ENCODE assay signal across 10 cellular contexts in genomic region chr10:80458638-80459037, GRCh38. TPM values are rescaled to one million over a fixed set of nuclear protein-coding genes. Genes with fewer than 3 reads are reported as not detected.
DNase-seq lines count a peak whose midpoint lies in the region; ATAC-seq and TF ChIP-seq lines count a peak whose summit lies in the region.
"Had no signal": no experiment of that assay in that cellular context is flagged by ENCODE, and none has a peak within 500 bp of the region (broad histone marks: within the 10 kb centered on the region; RNA-seq: fewer than 3 reads in every experiment).

No MANE protein-coding gene starts in this region.

- peak overlapping the region; percentile 98 for H3K27ac ChIP-seq in upper lobe of right lung

- peak overlapping the region; percentile 94 for H3K4me3 Mint-ChIP-seq in activated naive CD4-positive, alpha-beta T cell treated with anti-CD3 and anti-CD28 coated beads, Interleukin-2, amount 10 ng/mL, durations not matched to agents 7 days and 5 days
- peak overlapping the region; percentile 58 for H3K4me3 Mint-ChIP-seq in MCF 10A (ENCODE audit: unreplicated experiment)
- peak overlapping the region; percentile 11 for H3K4me3 Mint-ChIP-seq in mesothelial cell of epicardium

- TF ChIP-seq CTCF in MCF 10A (IDR thresholded peaks at IDR 0.05; ENCODE audit: unreplicated experiment) (no peak), mesothelial cell of epicardium (IDR thresholded peaks at IDR 0.05; ENCODE audit: unreplicated experiment) (no peak), upper lobe of right lung (IDR thresholded peaks at IDR 0.05) (no peak)

- no peaks in the 10 kb centered on the region for H3K9me3 Mint-ChIP-seq in activated naive CD4-positive, alpha-beta T cell treated with anti-CD3 and anti-CD28 coated beads, Interleukin-2, amount 10 ng/mL, durations not matched to agents 7 days and 5 days
- H3K9me3 Mint-ChIP-seq in MCF 10A (ENCODE audit: unreplicated experiment) (no peaks in the 10 kb centered on the region), mesothelial cell of epicardium (no peaks in the 10 kb centered on the region)

- peak overlapping the region; percentile 34 for H3K4me3 ChIP-seq in upper lobe of right lung

- H3K36me3 Mint-ChIP-seq in activated naive CD4-positive, alpha-beta T cell treated with anti-CD3 and anti-CD28 coated beads, Interleukin-2, amount 10 ng/mL, durations not matched to agents 7 days and 5 days: peaks cover 76% of the 10 kb centered on the region
- H3K36me3 Mint-ChIP-seq in MCF 10A (ENCODE audit: insufficient read depth, unreplicated experiment) (peaks cover 6% of the 10 kb centered on the region), mesothelial cell of epicardium (no peaks in the 10 kb centered on the region)

- ATAC-seq in upper lobe of right lung (no peak), GM21737 (IDR thresholded peaks at IDR 0.05; ENCODE audit: unreplicated experiment) (no peak)

- no peaks in the 10 kb centered on the region for H3K27me3 ChIP-seq in upper lobe of right lung

- POLR2A ChIA-PET in MCF 10A (lab: Yijun Ruan, JAX): interaction anchor here (0.7 to 12.8 kb wide), 9 partner anchors 11 to 52 kb away, joined by 3 to 225 read pairs (median 5); no protein-coding TSS in a partner anchor

- peaks cover 79% of the 10 kb centered on the region for H3K4me1 Mint-ChIP-seq in activated naive CD4-positive, alpha-beta T cell treated with anti-CD3 and anti-CD28 coated beads, Interleukin-2, amount 10 ng/mL, durations not matched to agents 7 days and 5 days
- H3K4me1 Mint-ChIP-seq in MCF 10A (ENCODE audit: insufficient read depth, unreplicated experiment) (peaks cover 61% of the 10 kb centered on the region), mesothelial cell of epicardium (peaks cover 78% of the 10 kb centered on the region)

- no TSS peak for BruUV-seq in MCF 10A (replicated peaks; lab: Mats Ljungman, UMichigan)

- intact Hi-C loops in MCF 10A (cut with micrococcal nuclease): loop anchor here (1.0 kb wide), 1 partner anchor 13 kb away; no protein-coding TSS in a partner anchor
- intact Hi-C loops in upper lobe of right lung (cut with DNase I): no loop called here

- H3K4me1 ChIP-seq in upper lobe of right lung: peaks cover 80% of the 10 kb centered on the region

- CTCF ChIA-PET in activated naive CD4-positive, alpha-beta T cell treated with anti-CD3 and anti-CD28 coated beads, Interleukin-2, amount 10 ng/mL, durations not matched to agents 7 days and 5 days (lab: Charles Lee): interaction anchor here (1.3 to 39.3 kb wide), 4 partner anchors 10 to 47 kb away, joined by 3 to 986 read pairs (median 20); no protein-coding TSS in a partner anchor
- CTCF ChIA-PET in MCF 10A (lab: Yijun Ruan, JAX): interaction anchor here (1.0 to 33.7 kb wide), 7 partner anchors 12 to 47 kb away, joined by 3 to 923 read pairs (median 7); no protein-coding TSS in a partner anchor

- peak overlapping the region; percentile 94 for H3K27ac Mint-ChIP-seq in activated naive CD4-positive, alpha-beta T cell treated with anti-CD3 and anti-CD28 coated beads, Interleukin-2, amount 10 ng/mL, durations not matched to agents 7 days and 5 days
- H3K27ac Mint-ChIP-seq in MCF 10A (ENCODE audit: low read depth, unreplicated experiment) (peak overlapping the region; percentile 89), mesothelial cell of epicardium (peak overlapping the region; percentile 85)

- DNase-seq in activated naive CD4-positive, alpha-beta T cell treated with anti-CD3 and anti-CD28 coated beads, Interleukin-2, amount 10 ng/mL, durations not matched to agents 7 days and 5 days: no peak
- no peak for DNase-seq in activated naive CD4-positive, alpha-beta T cell treated with Interleukin-2 at 50 U/mL for 16 hours
- DNase-seq in MCF 10A (ENCODE audit: unreplicated experiment) (no peak), mesothelial cell of epicardium (ENCODE audit: low spot score in 2 of 2, unreplicated experiment in 2 of 2) (no peak), upper lobe of right lung (no peak), SIG-M5 treated with dmso at 0.1 percent for 504 hours (lab: John Stamatoyannopoulos, UW; ENCODE audit: unreplicated experiment) (no peak)
- DNase-seq in activated CD4-positive, CD25-positive, alpha-beta regulatory T cell (lab: John Stamatoyannopoulos, UW): no peak
- DNase-seq: kidney glomerular epithelial cell, NCI-H1105 had no signal

- H3K27me3 Mint-ChIP-seq in activated naive CD4-positive, alpha-beta T cell treated with anti-CD3 and anti-CD28 coated beads, Interleukin-2, amount 10 ng/mL, durations not matched to agents 7 days and 5 days: peaks cover 1% of the 10 kb centered on the region
- H3K27me3 Mint-ChIP-seq in MCF 10A (ENCODE audit: insufficient read depth, unreplicated experiment) (no peaks in the 10 kb centered on the region), mesothelial cell of epicardium (ENCODE audit: low read depth) (no peaks in the 10 kb centered on the region)

- no peaks in the 10 kb centered on the region for H3K36me3 ChIP-seq in upper lobe of right lung

- no peaks in the 10 kb centered on the region for H3K9me3 ChIP-seq in upper lobe of right lung

RNA-seq across cellular contexts. Expression of gene TSPAN14, which starts 4.5 kb away (rescaled TPM):
- 46.9 and 53.7 TPM in 2 replicates for total RNA-seq in MCF 10A (2022)
- total RNA-seq in mesothelial cell of epicardium: 106 to 113 TPM (median 109 TPM) in 3 replicates
- 157 TPM for total RNA-seq in upper lobe of right lung

RNA-seq across cellular contexts. Expression of gene PRXL2A, which starts 50.3 kb away (rescaled TPM):
- total RNA-seq in MCF 10A (2022) (6.0 and 6.7 TPM in 2 replicates), mesothelial cell of epicardium (93.9 to 101 TPM (median 97.0 TPM) in 3 replicates), upper lobe of right lung (52.9 TPM)

Comparison
In these comparisons a context has a peak if more than half of its experiments do, and no peak if none do; other contexts are left out.
1. H3K4me3 Mint-ChIP-seq: peak in every context shown above with its lines; median percentile 94 in activated naive CD4-positive, alpha-beta T cell treated with anti-CD3 and anti-CD28 coated beads, Interleukin-2, amount 10 ng/mL, durations not matched to agents 7 days and 5 days; 58 in MCF 10A; 11 in mesothelial cell of epicardium.